ENCODE assay signal across 1 cellular context in the genomic region with DNA sequence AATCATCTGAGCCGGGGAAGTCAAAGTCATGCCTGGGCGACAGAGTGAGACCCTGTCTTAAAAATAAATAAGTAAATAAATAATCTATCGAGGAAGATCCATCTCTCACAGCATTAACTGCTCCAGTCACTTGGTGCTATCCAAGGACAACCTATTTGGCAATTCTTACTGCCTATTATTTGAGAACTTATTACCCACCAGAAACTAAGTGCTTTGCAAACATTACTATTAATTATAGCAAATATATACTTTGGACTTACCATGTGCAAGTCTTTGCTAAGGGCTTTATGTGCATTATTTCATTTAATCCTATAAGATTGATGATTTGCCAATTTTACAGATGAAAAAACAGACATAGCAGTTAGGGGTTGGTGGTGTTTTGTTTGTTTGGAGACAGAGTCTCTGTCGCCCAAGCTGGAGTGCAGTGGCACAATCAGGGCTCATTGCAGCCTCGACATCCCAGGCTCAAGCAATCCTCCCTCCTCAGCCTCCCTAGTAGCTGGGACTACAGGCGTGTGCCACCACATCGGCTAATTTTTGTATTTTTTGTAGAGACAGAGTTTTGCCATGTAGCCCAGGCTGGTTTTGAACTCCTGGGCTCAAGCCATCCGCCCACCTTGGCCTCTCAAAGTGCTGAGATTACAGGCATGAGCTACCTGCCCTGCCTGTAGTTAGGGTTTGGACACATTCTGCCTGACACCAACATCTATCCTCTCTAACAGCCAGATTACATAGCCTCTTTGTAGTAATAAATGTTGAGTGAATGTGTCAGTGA.
A peak's percentile ranks its signal among the peaks of the same experiment; 100 is the strongest.
TF ChIP-seq lines count a peak whose summit lies in the region.

No MANE protein-coding gene starts in this region.

TF ChIP-seq in HepG2, 621 proteins besides CTCF, POLR2A, EP300 and RAD21 (continued from another document and continues in another):
- TF ChIP-seq, protein P1, sequence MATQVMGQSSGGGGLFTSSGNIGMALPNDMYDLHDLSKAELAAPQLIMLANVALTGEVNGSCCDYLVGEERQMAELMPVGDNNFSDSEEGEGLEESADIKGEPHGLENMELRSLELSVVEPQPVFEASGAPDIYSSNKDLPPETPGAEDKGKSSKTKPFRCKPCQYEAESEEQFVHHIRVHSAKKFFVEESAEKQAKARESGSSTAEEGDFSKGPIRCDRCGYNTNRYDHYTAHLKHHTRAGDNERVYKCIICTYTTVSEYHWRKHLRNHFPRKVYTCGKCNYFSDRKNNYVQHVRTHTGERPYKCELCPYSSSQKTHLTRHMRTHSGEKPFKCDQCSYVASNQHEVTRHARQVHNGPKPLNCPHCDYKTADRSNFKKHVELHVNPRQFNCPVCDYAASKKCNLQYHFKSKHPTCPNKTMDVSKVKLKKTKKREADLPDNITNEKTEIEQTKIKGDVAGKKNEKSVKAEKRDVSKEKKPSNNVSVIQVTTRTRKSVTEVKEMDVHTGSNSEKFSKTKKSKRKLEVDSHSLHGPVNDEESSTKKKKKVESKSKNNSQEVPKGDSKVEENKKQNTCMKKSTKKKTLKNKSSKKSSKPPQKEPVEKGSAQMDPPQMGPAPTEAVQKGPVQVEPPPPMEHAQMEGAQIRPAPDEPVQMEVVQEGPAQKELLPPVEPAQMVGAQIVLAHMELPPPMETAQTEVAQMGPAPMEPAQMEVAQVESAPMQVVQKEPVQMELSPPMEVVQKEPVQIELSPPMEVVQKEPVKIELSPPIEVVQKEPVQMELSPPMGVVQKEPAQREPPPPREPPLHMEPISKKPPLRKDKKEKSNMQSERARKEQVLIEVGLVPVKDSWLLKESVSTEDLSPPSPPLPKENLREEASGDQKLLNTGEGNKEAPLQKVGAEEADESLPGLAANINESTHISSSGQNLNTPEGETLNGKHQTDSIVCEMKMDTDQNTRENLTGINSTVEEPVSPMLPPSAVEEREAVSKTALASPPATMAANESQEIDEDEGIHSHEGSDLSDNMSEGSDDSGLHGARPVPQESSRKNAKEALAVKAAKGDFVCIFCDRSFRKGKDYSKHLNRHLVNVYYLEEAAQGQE (IDR thresholded peaks at IDR 0.05; ENCODE audit: borderline replicate concordance in 1 of 2, low read depth in 1 of 2, low read length in 2 of 2), result no peak
- TF ChIP-seq, protein P2, sequence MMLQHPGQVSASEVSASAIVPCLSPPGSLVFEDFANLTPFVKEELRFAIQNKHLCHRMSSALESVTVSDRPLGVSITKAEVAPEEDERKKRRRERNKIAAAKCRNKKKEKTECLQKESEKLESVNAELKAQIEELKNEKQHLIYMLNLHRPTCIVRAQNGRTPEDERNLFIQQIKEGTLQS (CRISPR knock-in tag; IDR thresholded peaks at IDR 0.05), result no peak
- no peak for TF ChIP-seq SRSF9 (IDR thresholded peaks at IDR 0.05; ENCODE audit: borderline replicate concordance, insufficient read depth, low read depth, low read length, poor library complexity, severe bottlenecking)
- TF ChIP-seq ARNTL (CRISPR knock-in tag; IDR thresholded peaks at IDR 0.05), result 0 out of 2 replicates have a peak, but pooled peaks have one; percentile 4
- TF ChIP-seq, protein P3, sequence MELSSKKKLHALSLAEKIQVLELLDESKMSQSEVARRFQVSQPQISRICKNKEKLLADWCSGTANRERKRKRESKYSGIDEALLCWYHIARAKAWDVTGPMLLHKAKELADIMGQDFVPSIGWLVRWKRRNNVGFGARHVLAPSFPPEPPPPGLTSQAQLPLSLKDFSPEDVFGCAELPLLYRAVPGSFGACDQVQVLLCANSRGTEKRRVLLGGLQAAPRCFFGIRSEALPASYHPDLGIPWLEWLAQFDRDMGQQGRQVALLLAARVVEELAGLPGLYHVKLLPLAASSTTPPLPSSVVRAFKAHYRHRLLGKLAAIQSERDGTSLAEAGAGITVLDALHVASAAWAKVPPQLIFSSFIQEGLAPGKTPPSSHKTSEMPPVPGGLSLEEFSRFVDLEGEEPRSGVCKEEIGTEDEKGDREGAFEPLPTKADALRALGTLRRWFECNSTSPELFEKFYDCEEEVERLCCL (CRISPR knock-in tag; IDR thresholded peaks at IDR 0.05; ENCODE audit: borderline replicate concordance), result no peak; the same call in 1 of the 2 replicates
- no peak for TF ChIP-seq PHF8 (CRISPR knock-in tag; IDR thresholded peaks at IDR 0.05)
- TF ChIP-seq RXRB (CRISPR knock-in tag; IDR thresholded peaks at IDR 0.05; ENCODE audit: borderline replicate concordance), result 0 out of 2 replicates have a peak, but pooled peaks have one; percentile 12
- TF ChIP-seq, protein P4, sequence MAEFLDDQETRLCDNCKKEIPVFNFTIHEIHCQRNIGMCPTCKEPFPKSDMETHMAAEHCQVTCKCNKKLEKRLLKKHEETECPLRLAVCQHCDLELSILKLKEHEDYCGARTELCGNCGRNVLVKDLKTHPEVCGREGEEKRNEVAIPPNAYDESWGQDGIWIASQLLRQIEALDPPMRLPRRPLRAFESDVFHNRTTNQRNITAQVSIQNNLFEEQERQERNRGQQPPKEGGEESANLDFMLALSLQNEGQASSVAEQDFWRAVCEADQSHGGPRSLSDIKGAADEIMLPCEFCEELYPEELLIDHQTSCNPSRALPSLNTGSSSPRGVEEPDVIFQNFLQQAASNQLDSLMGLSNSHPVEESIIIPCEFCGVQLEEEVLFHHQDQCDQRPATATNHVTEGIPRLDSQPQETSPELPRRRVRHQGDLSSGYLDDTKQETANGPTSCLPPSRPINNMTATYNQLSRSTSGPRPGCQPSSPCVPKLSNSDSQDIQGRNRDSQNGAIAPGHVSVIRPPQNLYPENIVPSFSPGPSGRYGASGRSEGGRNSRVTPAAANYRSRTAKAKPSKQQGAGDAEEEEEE (CRISPR knock-in tag; IDR thresholded peaks at IDR 0.05; ENCODE audit: borderline replicate concordance), result no peak
- 0 out of 2 replicates have a peak, but pooled peaks have one; percentile 29 for TF ChIP-seq ISL2 (CRISPR knock-in tag; IDR thresholded peaks at IDR 0.05)
- no peak for TF ChIP-seq ZNF775 (CRISPR knock-in tag; IDR thresholded peaks at IDR 0.05; ENCODE audit: borderline replicate concordance)
- no peak for TF ChIP-seq ZNF619 (CRISPR knock-in tag; IDR thresholded peaks at IDR 0.05)
- TF ChIP-seq, protein P5, sequence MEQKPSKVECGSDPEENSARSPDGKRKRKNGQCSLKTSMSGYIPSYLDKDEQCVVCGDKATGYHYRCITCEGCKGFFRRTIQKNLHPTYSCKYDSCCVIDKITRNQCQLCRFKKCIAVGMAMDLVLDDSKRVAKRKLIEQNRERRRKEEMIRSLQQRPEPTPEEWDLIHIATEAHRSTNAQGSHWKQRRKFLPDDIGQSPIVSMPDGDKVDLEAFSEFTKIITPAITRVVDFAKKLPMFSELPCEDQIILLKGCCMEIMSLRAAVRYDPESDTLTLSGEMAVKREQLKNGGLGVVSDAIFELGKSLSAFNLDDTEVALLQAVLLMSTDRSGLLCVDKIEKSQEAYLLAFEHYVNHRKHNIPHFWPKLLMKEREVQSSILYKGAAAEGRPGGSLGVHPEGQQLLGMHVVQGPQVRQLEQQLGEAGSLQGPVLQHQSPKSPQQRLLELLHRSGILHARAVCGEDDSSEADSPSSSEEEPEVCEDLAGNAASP (CRISPR knock-in tag; IDR thresholded peaks at IDR 0.05; ENCODE audit: borderline replicate concordance), result peak; percentile 67; the same call in 1 of the 2 replicates
- TF ChIP-seq ZIK1 (CRISPR knock-in tag; IDR thresholded peaks at IDR 0.05; ENCODE audit: borderline replicate concordance, low read depth), result no peak
- TF ChIP-seq FLYWCH1 (CRISPR knock-in tag; IDR thresholded peaks at IDR 0.05), result no peak
- TF ChIP-seq POLR2AphosphoS5 (IDR thresholded peaks at IDR 0.05; ENCODE audit: low read depth, low read length), result no peak
- TF ChIP-seq, protein P6, sequence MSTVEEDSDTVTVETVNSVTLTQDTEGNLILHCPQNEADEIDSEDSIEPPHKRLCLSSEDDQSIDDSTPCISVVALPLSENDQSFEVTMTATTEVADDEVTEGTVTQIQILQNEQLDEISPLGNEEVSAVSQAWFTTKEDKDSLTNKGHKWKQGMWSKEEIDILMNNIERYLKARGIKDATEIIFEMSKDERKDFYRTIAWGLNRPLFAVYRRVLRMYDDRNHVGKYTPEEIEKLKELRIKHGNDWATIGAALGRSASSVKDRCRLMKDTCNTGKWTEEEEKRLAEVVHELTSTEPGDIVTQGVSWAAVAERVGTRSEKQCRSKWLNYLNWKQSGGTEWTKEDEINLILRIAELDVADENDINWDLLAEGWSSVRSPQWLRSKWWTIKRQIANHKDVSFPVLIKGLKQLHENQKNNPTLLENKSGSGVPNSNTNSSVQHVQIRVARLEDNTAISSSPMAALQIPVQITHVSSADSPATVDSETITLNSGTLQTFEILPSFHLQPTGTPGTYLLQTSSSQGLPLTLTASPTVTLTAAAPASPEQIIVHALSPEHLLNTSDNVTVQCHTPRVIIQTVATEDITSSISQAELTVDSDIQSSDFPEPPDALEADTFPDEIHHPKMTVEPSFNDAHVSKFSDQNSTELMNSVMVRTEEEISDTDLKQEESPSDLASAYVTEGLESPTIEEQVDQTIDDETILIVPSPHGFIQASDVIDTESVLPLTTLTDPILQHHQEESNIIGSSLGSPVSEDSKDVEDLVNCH (CRISPR knock-in tag; IDR thresholded peaks at IDR 0.05), result no peak
- no peak for TF ChIP-seq ZNF530 (CRISPR knock-in tag; IDR thresholded peaks at IDR 0.05; ENCODE audit: low read depth)
- TF ChIP-seq ELF1 (CRISPR knock-in tag; IDR thresholded peaks at IDR 0.05), result no peak
- no peak for TF ChIP-seq HOXD1 (CRISPR knock-in tag; IDR thresholded peaks at IDR 0.05)
- no peak for TF ChIP-seq ZBTB42 (CRISPR knock-in tag; IDR thresholded peaks at IDR 0.05)
- 0 out of 2 replicates have a peak, but pooled peaks have one; percentile 40 for TF ChIP-seq ZNF354B (CRISPR knock-in tag; IDR thresholded peaks at IDR 0.05)
- TF ChIP-seq NFYC (CRISPR knock-in tag; IDR thresholded peaks at IDR 0.05), result no peak
- TF ChIP-seq TSC22D2 (CRISPR knock-in tag; IDR thresholded peaks at IDR 0.05; ENCODE audit: borderline replicate concordance), result no peak
- TF ChIP-seq, protein P7, sequence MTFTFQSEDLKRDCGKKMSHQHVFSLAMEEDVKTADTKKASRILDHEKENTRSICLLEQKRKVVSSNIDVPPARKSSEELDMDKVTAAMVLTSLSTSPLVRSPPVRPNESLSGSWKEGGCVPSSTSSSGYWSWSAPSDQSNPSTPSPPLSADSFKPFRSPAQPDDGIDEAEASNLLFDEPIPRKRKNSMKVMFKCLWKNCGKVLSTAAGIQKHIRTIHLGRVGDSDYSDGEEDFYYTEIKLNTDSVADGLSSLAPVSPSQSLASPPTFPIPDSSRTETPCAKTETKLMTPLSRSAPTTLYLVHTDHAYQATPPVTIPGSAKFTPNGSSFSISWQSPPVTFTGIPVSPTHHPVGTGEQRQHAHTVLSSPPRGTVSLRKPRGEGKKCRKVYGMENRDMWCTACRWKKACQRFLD (CRISPR knock-in tag; IDR thresholded peaks at IDR 0.05; ENCODE audit: borderline replicate concordance), result 0 out of 2 replicates have a peak, but pooled peaks have one; percentile 9
- peak; percentile 39; the same call in 1 of the 2 replicates for TF ChIP-seq BCL6 (CRISPR knock-in tag; IDR thresholded peaks at IDR 0.05)
- TF ChIP-seq, protein P8, sequence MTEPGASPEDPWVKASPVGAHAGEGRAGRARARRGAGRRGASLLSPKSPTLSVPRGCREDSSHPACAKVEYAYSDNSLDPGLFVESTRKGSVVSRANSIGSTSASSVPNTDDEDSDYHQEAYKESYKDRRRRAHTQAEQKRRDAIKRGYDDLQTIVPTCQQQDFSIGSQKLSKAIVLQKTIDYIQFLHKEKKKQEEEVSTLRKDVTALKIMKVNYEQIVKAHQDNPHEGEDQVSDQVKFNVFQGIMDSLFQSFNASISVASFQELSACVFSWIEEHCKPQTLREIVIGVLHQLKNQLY (CRISPR knock-in tag; IDR thresholded peaks at IDR 0.05), result no peak
- TF ChIP-seq, protein P9, sequence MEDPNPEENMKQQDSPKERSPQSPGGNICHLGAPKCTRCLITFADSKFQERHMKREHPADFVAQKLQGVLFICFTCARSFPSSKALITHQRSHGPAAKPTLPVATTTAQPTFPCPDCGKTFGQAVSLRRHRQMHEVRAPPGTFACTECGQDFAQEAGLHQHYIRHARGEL (CRISPR knock-in tag; IDR thresholded peaks at IDR 0.05), result no peak
- 0 out of 2 replicates have a peak, but pooled peaks have one; percentile 13 for TF ChIP-seq MEIS1 (CRISPR knock-in tag; IDR thresholded peaks at IDR 0.05; ENCODE audit: borderline replicate concordance)
- 0 out of 2 replicates have a peak, but pooled peaks have one; percentile 27 for TF ChIP-seq KDM1A (CRISPR knock-in tag; IDR thresholded peaks at IDR 0.05)
- TF ChIP-seq, protein P10, sequence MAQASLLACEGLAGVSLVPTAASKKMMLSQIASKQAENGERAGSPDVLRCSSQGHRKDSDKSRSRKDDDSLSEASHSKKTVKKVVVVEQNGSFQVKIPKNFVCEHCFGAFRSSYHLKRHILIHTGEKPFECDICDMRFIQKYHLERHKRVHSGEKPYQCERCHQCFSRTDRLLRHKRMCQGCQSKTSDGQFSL (CRISPR knock-in tag; IDR thresholded peaks at IDR 0.05), result no peak
- TF ChIP-seq REXO4 (CRISPR knock-in tag; IDR thresholded peaks at IDR 0.05; ENCODE audit: borderline replicate concordance), result no peak
- TF ChIP-seq PHF21A (CRISPR knock-in tag; IDR thresholded peaks at IDR 0.05), result no peak
- no peak for TF ChIP-seq GATAD1 (CRISPR knock-in tag; IDR thresholded peaks at IDR 0.05)
- no peak for TF ChIP-seq JDP2 (CRISPR knock-in tag; IDR thresholded peaks at IDR 0.05; ENCODE audit: borderline replicate concordance)
- TF ChIP-seq ZFX (CRISPR knock-in tag; IDR thresholded peaks at IDR 0.05; ENCODE audit: low read depth), result no peak
- TF ChIP-seq ZNF260 (CRISPR knock-in tag; IDR thresholded peaks at IDR 0.05; ENCODE audit: borderline replicate concordance, low read depth), result no peak
- no peak for TF ChIP-seq ZNF292 (CRISPR knock-in tag; IDR thresholded peaks at IDR 0.05; ENCODE audit: borderline replicate concordance, low read depth)
- no peak for TF ChIP-seq HMG20A (CRISPR knock-in tag; IDR thresholded peaks at IDR 0.05; ENCODE audit: borderline replicate concordance)
- TF ChIP-seq, protein P11, sequence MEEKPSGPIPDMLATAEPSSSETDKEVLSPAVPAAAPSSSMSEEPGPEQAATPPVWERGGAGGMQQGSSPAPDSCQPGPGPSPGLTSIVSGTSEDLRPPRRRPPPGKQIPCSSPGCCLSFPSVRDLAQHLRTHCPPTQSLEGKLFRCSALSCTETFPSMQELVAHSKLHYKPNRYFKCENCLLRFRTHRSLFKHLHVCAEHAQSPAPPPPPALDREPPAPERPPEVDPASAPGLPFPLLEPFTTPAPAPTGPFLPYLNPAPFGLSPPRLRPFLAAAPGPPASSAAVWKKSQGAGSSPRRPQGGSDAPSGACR (CRISPR knock-in tag; IDR thresholded peaks at IDR 0.05), result no peak
- no peak for TF ChIP-seq RFX1 (IDR thresholded peaks at IDR 0.05)
- TF ChIP-seq, protein P12, sequence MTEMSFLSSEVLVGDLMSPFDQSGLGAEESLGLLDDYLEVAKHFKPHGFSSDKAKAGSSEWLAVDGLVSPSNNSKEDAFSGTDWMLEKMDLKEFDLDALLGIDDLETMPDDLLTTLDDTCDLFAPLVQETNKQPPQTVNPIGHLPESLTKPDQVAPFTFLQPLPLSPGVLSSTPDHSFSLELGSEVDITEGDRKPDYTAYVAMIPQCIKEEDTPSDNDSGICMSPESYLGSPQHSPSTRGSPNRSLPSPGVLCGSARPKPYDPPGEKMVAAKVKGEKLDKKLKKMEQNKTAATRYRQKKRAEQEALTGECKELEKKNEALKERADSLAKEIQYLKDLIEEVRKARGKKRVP (CRISPR knock-in tag; IDR thresholded peaks at IDR 0.05), result 0 out of 4 replicates have a peak, but pooled peaks of 1 of the 2 experiments have one; percentile 2
- no peak for TF ChIP-seq TRIM24 (CRISPR knock-in tag; IDR thresholded peaks at IDR 0.05)
- TF ChIP-seq PTBP1 (IDR thresholded peaks at IDR 0.05; ENCODE audit: low read depth, low read length, poor library complexity, severe bottlenecking), result no peak
- TF ChIP-seq ZFP36L1 (CRISPR knock-in tag; IDR thresholded peaks at IDR 0.05), result no peak
- no peak for TF ChIP-seq ZNF567 (CRISPR knock-in tag; IDR thresholded peaks at IDR 0.05; ENCODE audit: borderline replicate concordance)
- TF ChIP-seq SP5 (CRISPR knock-in tag; IDR thresholded peaks at IDR 0.05; ENCODE audit: borderline replicate concordance, low read depth), result no peak
- 0 out of 2 replicates have a peak, but pooled peaks have one; percentile 15 for TF ChIP-seq ZNF850 (CRISPR knock-in tag; conservative IDR thresholded peaks at IDR 0.05)
- TF ChIP-seq JUN (CRISPR knock-in tag; IDR thresholded peaks at IDR 0.05), result no peak
